ENCODE assay signal across 21 cellular contexts in genomic region chr5:135085133-135085935, GRCh38. TPM values are rescaled to one million over a fixed set of nuclear protein-coding genes. Genes with fewer than 3 reads are reported as not detected.
A peak's percentile ranks its signal among the peaks of the same experiment; 100 is the strongest.
DNase-seq lines count a peak whose midpoint lies in the region; ATAC-seq, FAIRE-seq and TF ChIP-seq lines count a peak whose summit lies in the region.
"Had no signal": no experiment of that assay in that cellular context is flagged by ENCODE, and none has a peak within 500 bp of the region (broad histone marks: within the 10 kb centered on the region; RNA-seq: fewer than 3 reads in every experiment).

No MANE protein-coding gene starts in this region.

- BruUV-seq in HCT116 (replicated peaks; lab: Mats Ljungman, UMichigan): no TSS peak
- BruUV-seq in Panc1 (replicated peaks; lab: Mats Ljungman, UMichigan): no TSS peak

- H3K36me3 ChIP-seq in HCT116 (ENCODE audit: control insufficient read depth in 1 of 2, insufficient read depth in 2 of 2, low read length in 2 of 2) (no peaks in the 10 kb centered on the region), Panc1 (ENCODE audit: control insufficient read depth, insufficient read depth, low read length) (no peaks in the 10 kb centered on the region), pancreas (no peaks in the 10 kb centered on the region)
- H3K36me3 ChIP-seq: esophagus muscularis mucosa, right atrium auricular region, SJSA1, uterus had no signal

- H3K9me2 ChIP-seq in HCT116 (ENCODE audit: insufficient read depth): no peaks in the 10 kb centered on the region

- ATAC-seq in HCT116: peak; percentile 59; the same call in 1 of the 2 replicates
- peak; percentile 34; the same call in 1 of the 2 replicates for ATAC-seq in Panc1
- ATAC-seq in pancreas: no peak
- ATAC-seq: WTC11 had no signal

- RAD21 ChIA-PET in HCT116 (lab: Charles Lee; ENCODE audit: low non-redundant PET in 1 of 2, low total read pairs in 2 of 2, uncharacterized antibody in 2 of 2, unreplicated experiment in 2 of 2): interaction anchor here in 1 of 2 experiments (0.6 kb wide), 1 partner anchor 96 kb away, joined by 3 read pairs; no protein-coding TSS in a partner anchor

- H4K20me1 ChIP-seq in HCT116 (ENCODE audit: insufficient read depth): no peaks in the 10 kb centered on the region

- WGBS in pancreas, 2 donors: 55 to 57% methylated on average over 6 of the region's 6 CpGs

- intact Hi-C loops in HCT116 (cut with micrococcal nuclease) (no loop called here), Panc1 (cut with micrococcal nuclease; ENCODE audit: unreplicated experiment) (no loop called here), pancreas (cut with DNase I) (no loop called here)

- no peak overlapping the region for H2AFZ ChIP-seq in HCT116 (ENCODE audit: low read depth, low read length, poor library complexity, severe bottlenecking)

- H3K27ac ChIP-seq in HCT116 (ENCODE audit: low read depth, low read length) (no peak overlapping the region), Panc1 (ENCODE audit: low read length) (no peak overlapping the region), pancreas (no peak overlapping the region)
- H3K27ac ChIP-seq: esophagus muscularis mucosa, right atrium auricular region, SJSA1, uterus had no signal

- H3K9me3 ChIP-seq in HCT116 (ENCODE audit: control insufficient read depth in 1 of 2, insufficient read depth in 1 of 2, low read depth in 1 of 2, low read length in 2 of 2) (peaks cover 0 to 16% of the 10 kb centered on the region in 2 experiments; a peak in 3 of 4 replicates), Panc1 (ENCODE audit: control insufficient read depth, insufficient read depth, low read depth, low read length) (no peaks in the 10 kb centered on the region; the same call in 1 of the 2 replicates), pancreas (no peaks in the 10 kb centered on the region)
- H3K9me3 ChIP-seq: right atrium auricular region, uterus had no signal

- no peaks in the 10 kb centered on the region for H3K27me3 ChIP-seq in HCT116 (ENCODE audit: insufficient read depth, low read length)
- no peaks in the 10 kb centered on the region for H3K27me3 ChIP-seq in Panc1 (ENCODE audit: control insufficient read depth, insufficient read depth, low read length)
- no peaks in the 10 kb centered on the region for H3K27me3 ChIP-seq in pancreas
- H3K27me3 ChIP-seq: right atrium auricular region, SJSA1, uterus had no signal

- DNase-seq in AG08395 (ENCODE audit: low spot score) (peak; percentile 24), HCT116 (ENCODE audit: low read depth, low spot score) (peak; percentile 6), Panc1 (ENCODE audit: low read depth, low spot score) (no peak), islet precursor cell (peak; percentile 47), NCI-H2029 (lab: John Stamatoyannopoulos, UW) (no peak), NCI-H1417 (lab: John Stamatoyannopoulos, UW) (no peak), pancreas (no peak), medulla oblongata (ENCODE audit: extremely low spot score) (no peak)
- DNase-seq: activated naive CD8-positive, alpha-beta T cell treated with anti-CD3 and anti-CD28 coated beads, Interleukin-2, amount 10 ng/mL, durations not matched to agents 7 days and 5 days; COR-L47; dermis blood vessel endothelial cell; NCI-H2081; nucleus accumbens; stimulated activated CD4-positive, alpha-beta T cell treated with anti-CD3 and anti-CD28 coated beads, Interleukin-2, amount 100 ng/mL, for 24 hours; T-helper 2 cell; uterus had no signal

- H3K4me3 ChIP-seq in HCT116 (replicated peaks in 1 of 2; ENCODE audit: low read depth in 1 of 2, low read length in 2 of 2) (no peak overlapping the region), Panc1 (ENCODE audit: low read depth in 2 of 2, low read length in 2 of 2) (no peak overlapping the region), pancreas (no peak overlapping the region)
- H3K4me3 ChIP-seq: esophagus muscularis mucosa, right atrium auricular region, SJSA1, uterus had no signal

- POLR2A ChIA-PET in HCT116 (lab: Charles Lee) (no interaction called here), Panc1 (lab: Charles Lee) (no interaction called here)

- TF ChIP-seq POLR2A in HCT116 (IDR thresholded peaks at IDR 0.05; ENCODE audit: borderline replicate concordance, extremely low read depth, insufficient read depth, insufficient read length): no peak

- in situ Hi-C loops in Panc1 (cut with HindIII; ENCODE audit: low pct_unique_long_range_greater_than_20kb, low sequenced_read_pairs): no loop called here

- peak overlapping the region; percentile 38 for H3K4me2 ChIP-seq in HCT116 (ENCODE audit: low read length)

- FAIRE-seq in pancreas (lab: Jason Lieb, UNC): no peak

- no peak for TF ChIP-seq RAD21 in HCT116 (IDR thresholded peaks at IDR 0.05; ENCODE audit: low read depth)

- CTCF ChIA-PET in HCT116 (lab: Charles Lee): interaction anchor here (0.7 kb wide), 1 partner anchor 89 kb away, joined by 3 read pairs; no protein-coding TSS in a partner anchor
- CTCF ChIA-PET in Panc1 (lab: Charles Lee): no interaction called here

- TF ChIP-seq CTCF in HCT116 (IDR thresholded peaks at IDR 0.05 in 2 of 3, conservative IDR thresholded peaks at IDR 0.05 in 1 of 3; ENCODE audit: borderline replicate concordance in 1 of 3, insufficient read depth in 1 of 3, low read depth in 2 of 3, low read length in 2 of 3) (no peak), Panc1 (IDR thresholded peaks at IDR 0.05) (no peak), pancreas (IDR thresholded peaks at IDR 0.05) (no peak)

- H3K9ac ChIP-seq in HCT116 (ENCODE audit: low read length): no peak overlapping the region

- H3K4me1 ChIP-seq in HCT116 (ENCODE audit: control insufficient read depth in 1 of 2, insufficient read depth in 2 of 2, low read length in 2 of 2) (peaks cover 3 to 15% of the 10 kb centered on the region in 2 experiments; a peak in 3 of 4 replicates), Panc1 (ENCODE audit: control insufficient read depth, insufficient read depth, low read length) (no peaks in the 10 kb centered on the region), pancreas (no peaks in the 10 kb centered on the region)
- H3K4me1 ChIP-seq: esophagus muscularis mucosa, right atrium auricular region, SJSA1, uterus had no signal

- H3K79me2 ChIP-seq in HCT116 (ENCODE audit: insufficient read depth, low read length): no peaks in the 10 kb centered on the region

TF ChIP-seq in HCT116, 20 proteins besides CTCF, POLR2A, EP300 and RAD21 (continues in another document):
- TF ChIP-seq YY1 (IDR thresholded peaks at IDR 0.05; ENCODE audit: extremely low read depth, insufficient replicate concordance, low read depth, low read length) (no peak), MAX (IDR thresholded peaks at IDR 0.05) (no peak), ATF3 (IDR thresholded peaks at IDR 0.05) (no peak), EGR1 (IDR thresholded peaks at IDR 0.05; ENCODE audit: low read depth) (no peak), ZBTB33 (IDR thresholded peaks at IDR 0.05; ENCODE audit: extremely low read depth, insufficient replicate concordance, low read length) (no peak), SIN3A (IDR thresholded peaks at IDR 0.05; ENCODE audit: low read depth) (no peak), CBX3 (IDR thresholded peaks at IDR 0.05; ENCODE audit: low read depth) (no peak)
- TF ChIP-seq, protein P1, sequence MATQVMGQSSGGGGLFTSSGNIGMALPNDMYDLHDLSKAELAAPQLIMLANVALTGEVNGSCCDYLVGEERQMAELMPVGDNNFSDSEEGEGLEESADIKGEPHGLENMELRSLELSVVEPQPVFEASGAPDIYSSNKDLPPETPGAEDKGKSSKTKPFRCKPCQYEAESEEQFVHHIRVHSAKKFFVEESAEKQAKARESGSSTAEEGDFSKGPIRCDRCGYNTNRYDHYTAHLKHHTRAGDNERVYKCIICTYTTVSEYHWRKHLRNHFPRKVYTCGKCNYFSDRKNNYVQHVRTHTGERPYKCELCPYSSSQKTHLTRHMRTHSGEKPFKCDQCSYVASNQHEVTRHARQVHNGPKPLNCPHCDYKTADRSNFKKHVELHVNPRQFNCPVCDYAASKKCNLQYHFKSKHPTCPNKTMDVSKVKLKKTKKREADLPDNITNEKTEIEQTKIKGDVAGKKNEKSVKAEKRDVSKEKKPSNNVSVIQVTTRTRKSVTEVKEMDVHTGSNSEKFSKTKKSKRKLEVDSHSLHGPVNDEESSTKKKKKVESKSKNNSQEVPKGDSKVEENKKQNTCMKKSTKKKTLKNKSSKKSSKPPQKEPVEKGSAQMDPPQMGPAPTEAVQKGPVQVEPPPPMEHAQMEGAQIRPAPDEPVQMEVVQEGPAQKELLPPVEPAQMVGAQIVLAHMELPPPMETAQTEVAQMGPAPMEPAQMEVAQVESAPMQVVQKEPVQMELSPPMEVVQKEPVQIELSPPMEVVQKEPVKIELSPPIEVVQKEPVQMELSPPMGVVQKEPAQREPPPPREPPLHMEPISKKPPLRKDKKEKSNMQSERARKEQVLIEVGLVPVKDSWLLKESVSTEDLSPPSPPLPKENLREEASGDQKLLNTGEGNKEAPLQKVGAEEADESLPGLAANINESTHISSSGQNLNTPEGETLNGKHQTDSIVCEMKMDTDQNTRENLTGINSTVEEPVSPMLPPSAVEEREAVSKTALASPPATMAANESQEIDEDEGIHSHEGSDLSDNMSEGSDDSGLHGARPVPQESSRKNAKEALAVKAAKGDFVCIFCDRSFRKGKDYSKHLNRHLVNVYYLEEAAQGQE (IDR thresholded peaks at IDR 0.05; ENCODE audit: low read depth): no peak

RNA-seq across cellular contexts. Expression of gene PITX1, which starts 51.3 kb away (rescaled TPM):
- total RNA-seq in HCT116 (2021; ENCODE audit: unreplicated experiment) (31.0 TPM), Panc1 (2021; ENCODE audit: unreplicated experiment) (41.5 TPM), pancreas (under 1 TPM in 2 of 6 donors, not detected in 4; 0.19 to 0.28 TPM)
- polyA plus RNA-seq in HCT116 (2012): 26.2 and 36.3 TPM in 2 replicates
- 72.4 TPM for polyA plus RNA-seq in Panc1 (2012; ENCODE audit: insufficient read length)
- under 1 TPM; 0.12 to 0.15 TPM for polyA plus RNA-seq in pancreas
- total RNA-seq: activated naive CD8-positive, alpha-beta T cell treated with anti-CD3 and anti-CD28 coated beads, Interleukin-2, amount 10 ng/mL, durations not matched to agents 7 days and 5 days; liver; right atrium auricular region had no signal

Comparison
In these comparisons a context has a peak if more than half of its experiments do, and no peak if none do; other contexts are left out.
1. DNase-seq: peak in AG08395 (single experiment), HCT116 (single experiment) and islet precursor cell (single experiment); none in Panc1 (single experiment), NCI-H2029 (single experiment), NCI-H1417 (0 of 3), pancreas (0 of 6) and medulla oblongata (single experiment).
2. ATAC-seq: peak in HCT116 (single experiment) and Panc1 (single experiment); none in pancreas (0 of 4).
3. RNA of gene PITX1, which starts 51.3 kb away (total RNA-seq): 41.5 TPM in Panc1 (single experiment) and 31.0 TPM in HCT116 (single experiment); 0.19 to 0.28 TPM in pancreas; every median in the first group is over 10 times any median in the second.